Comparison of ENCODE assay signal across 12 cellular contexts in genomic region chr21:40754466-40754865, GRCh38.
"Had no signal": no experiment of that assay in that cellular context is flagged by ENCODE, and none has a peak within 500 bp of the region (broad histone marks: within the 10 kb centered on the region; RNA-seq: fewer than 3 reads in every experiment).

No MANE protein-coding gene starts in this region.

- ATAC-seq: activated CD8-positive, alpha-beta T cell treated with anti-CD3 and anti-CD28 coated beads for 36 hours; activated T-cell treated with anti-CD3 and anti-CD28 coated beads, Interleukin-2, amount 50 U/mL, for 4 hours; left colon; mucosa of descending colon; naive thymus-derived CD4-positive, alpha-beta T cell; pancreas; stimulated activated effector memory CD8-positive, alpha-beta T cell treated with anti-CD3 and anti-CD28 coated beads, Interleukin-12 subunit alpha, Interleukin-12 subunit beta, amount 100 ng/mL, for 72 hours had no signal

- H3K9me3 ChIP-seq: adrenal gland, mucosa of descending colon, pancreas, thoracic aorta had no signal

- H3K27me3 ChIP-seq: adrenal gland, pancreas had no signal

- DNase-seq: activated B cell treated with CpG ODN at 0.5 μM for 24 hours; activated CD4-positive, alpha-beta T cell treated with anti-CD3 and anti-CD28 coated beads for 48 hours; activated CD8-positive, alpha-beta T cell treated with anti-CD3 and anti-CD28 coated beads for 36 hours; activated effector memory CD4-positive, alpha-beta T cell treated with anti-CD3 and anti-CD28 coated beads, Interleukin-2, amount 50 U/mL, for 16 hours; activated T-cell treated with anti-CD3 and anti-CD28 coated beads, Interleukin-2, amount 50 U/mL, for 4 hours; adrenal gland; left colon; mucosa of descending colon; naive thymus-derived CD4-positive, alpha-beta T cell; pancreas had no signal

- H3K27ac ChIP-seq: adrenal gland, pancreas, thoracic aorta had no signal

- H3K4me3 ChIP-seq: adrenal gland, mucosa of descending colon, pancreas, thoracic aorta had no signal

- H3K4me1 ChIP-seq: adrenal gland, pancreas had no signal

- H3K36me3 ChIP-seq: adrenal gland, pancreas, thoracic aorta had no signal
